ENCODE assay signal across 2 cellular contexts in the genomic region with DNA sequence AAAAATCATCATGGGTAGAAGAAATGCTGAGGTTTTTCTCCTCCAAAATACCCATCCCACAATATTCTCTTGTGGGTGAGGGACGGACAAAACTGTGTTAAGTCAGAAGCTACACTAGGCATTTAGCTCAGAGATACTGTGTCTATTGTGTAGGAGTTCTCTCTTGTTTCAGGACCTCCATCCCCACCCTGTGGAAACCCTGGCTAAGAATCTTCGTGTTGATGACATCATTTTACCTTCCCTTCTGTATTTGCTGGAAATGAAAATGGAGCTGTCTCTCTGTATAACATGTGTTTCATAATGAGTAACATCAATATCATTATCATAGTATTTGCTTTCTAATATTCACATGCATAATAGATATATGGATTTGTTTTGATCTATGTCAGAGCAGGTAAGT.
TF ChIP-seq lines count a peak whose summit lies in the region.

No MANE protein-coding gene starts in this region.

TF ChIP-seq in HepG2, 621 proteins besides CTCF, POLR2A, EP300 and RAD21:
- TF ChIP-seq ATF7 (IDR thresholded peaks at IDR 0.05) (peak; percentile 88), ATF7 (CRISPR knock-in tag; IDR thresholded peaks at IDR 0.05) (no peak), ZNF713 (CRISPR knock-in tag; IDR thresholded peaks at IDR 0.05) (no peak), RARG (CRISPR knock-in tag; IDR thresholded peaks at IDR 0.05; ENCODE audit: low read depth) (no peak), ZFP1 (CRISPR knock-in tag; IDR thresholded peaks at IDR 0.05) (no peak), CREB1 (IDR thresholded peaks at IDR 0.05) (0 out of 2 replicates have a peak, but pooled peaks have one; percentile 16), CREB1 (CRISPR knock-in tag; IDR thresholded peaks at IDR 0.05) (no peak), TCF7 (IDR thresholded peaks at IDR 0.05; ENCODE audit: low read depth) (no peak)
- TF ChIP-seq, protein P1, sequence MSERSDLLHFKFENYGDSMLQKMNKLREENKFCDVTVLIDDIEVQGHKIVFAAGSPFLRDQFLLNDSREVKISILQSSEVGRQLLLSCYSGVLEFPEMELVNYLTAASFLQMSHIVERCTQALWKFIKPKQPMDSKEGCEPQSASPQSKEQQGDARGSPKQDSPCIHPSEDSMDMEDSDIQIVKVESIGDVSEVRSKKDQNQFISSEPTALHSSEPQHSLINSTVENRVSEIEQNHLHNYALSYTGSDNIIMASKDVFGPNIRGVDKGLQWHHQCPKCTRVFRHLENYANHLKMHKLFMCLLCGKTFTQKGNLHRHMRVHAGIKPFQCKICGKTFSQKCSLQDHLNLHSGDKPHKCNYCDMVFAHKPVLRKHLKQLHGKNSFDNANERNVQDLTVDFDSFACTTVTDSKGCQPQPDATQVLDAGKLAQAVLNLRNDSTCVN (CRISPR knock-in tag; IDR thresholded peaks at IDR 0.05; ENCODE audit: borderline replicate concordance), result no peak
- TF ChIP-seq, protein P2, sequence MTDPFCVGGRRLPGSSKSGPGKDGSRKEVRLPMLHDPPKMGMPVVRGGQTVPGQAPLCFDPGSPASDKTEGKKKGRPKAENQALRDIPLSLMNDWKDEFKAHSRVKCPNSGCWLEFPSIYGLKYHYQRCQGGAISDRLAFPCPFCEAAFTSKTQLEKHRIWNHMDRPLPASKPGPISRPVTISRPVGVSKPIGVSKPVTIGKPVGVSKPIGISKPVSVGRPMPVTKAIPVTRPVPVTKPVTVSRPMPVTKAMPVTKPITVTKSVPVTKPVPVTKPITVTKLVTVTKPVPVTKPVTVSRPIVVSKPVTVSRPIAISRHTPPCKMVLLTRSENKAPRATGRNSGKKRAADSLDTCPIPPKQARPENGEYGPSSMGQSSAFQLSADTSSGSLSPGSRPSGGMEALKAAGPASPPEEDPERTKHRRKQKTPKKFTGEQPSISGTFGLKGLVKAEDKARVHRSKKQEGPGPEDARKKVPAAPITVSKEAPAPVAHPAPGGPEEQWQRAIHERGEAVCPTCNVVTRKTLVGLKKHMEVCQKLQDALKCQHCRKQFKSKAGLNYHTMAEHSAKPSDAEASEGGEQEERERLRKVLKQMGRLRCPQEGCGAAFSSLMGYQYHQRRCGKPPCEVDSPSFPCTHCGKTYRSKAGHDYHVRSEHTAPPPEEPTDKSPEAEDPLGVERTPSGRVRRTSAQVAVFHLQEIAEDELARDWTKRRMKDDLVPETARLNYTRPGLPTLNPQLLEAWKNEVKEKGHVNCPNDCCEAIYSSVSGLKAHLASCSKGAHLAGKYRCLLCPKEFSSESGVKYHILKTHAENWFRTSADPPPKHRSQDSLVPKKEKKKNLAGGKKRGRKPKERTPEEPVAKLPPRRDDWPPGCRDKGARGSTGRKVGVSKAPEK (CRISPR knock-in tag; IDR thresholded peaks at IDR 0.05; ENCODE audit: borderline replicate concordance), result no peak
- TF ChIP-seq, protein P3, sequence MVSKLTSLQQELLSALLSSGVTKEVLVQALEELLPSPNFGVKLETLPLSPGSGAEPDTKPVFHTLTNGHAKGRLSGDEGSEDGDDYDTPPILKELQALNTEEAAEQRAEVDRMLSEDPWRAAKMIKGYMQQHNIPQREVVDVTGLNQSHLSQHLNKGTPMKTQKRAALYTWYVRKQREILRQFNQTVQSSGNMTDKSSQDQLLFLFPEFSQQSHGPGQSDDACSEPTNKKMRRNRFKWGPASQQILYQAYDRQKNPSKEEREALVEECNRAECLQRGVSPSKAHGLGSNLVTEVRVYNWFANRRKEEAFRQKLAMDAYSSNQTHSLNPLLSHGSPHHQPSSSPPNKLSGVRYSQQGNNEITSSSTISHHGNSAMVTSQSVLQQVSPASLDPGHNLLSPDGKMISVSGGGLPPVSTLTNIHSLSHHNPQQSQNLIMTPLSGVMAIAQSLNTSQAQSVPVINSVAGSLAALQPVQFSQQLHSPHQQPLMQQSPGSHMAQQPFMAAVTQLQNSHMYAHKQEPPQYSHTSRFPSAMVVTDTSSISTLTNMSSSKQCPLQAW (CRISPR knock-in tag; IDR thresholded peaks at IDR 0.05), result no peak
- TF ChIP-seq, protein P4, sequence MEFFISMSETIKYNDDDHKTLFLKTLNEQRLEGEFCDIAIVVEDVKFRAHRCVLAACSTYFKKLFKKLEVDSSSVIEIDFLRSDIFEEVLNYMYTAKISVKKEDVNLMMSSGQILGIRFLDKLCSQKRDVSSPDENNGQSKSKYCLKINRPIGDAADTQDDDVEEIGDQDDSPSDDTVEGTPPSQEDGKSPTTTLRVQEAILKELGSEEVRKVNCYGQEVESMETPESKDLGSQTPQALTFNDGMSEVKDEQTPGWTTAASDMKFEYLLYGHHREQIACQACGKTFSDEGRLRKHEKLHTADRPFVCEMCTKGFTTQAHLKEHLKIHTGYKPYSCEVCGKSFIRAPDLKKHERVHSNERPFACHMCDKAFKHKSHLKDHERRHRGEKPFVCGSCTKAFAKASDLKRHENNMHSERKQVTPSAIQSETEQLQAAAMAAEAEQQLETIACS (CRISPR knock-in tag; IDR thresholded peaks at IDR 0.05), result no peak

TF ChIP-seq in GM23338, 12 proteins besides CTCF, POLR2A, EP300 and RAD21:
- TF ChIP-seq STAT1 (IDR thresholded peaks at IDR 0.05; ENCODE audit: unreplicated experiment), result no peak
- TF ChIP-seq EZH2 (IDR thresholded peaks at IDR 0.05; ENCODE audit: low read depth, unreplicated experiment), result no peak
- no peak for TF ChIP-seq CREB1 (CRISPR knock-in tag; IDR thresholded peaks at IDR 0.05; ENCODE audit: low read depth)
- no peak for TF ChIP-seq ZNF331 (CRISPR knock-in tag; IDR thresholded peaks at IDR 0.05; ENCODE audit: low read depth)
- TF ChIP-seq JUNB (IDR thresholded peaks at IDR 0.05; ENCODE audit: unreplicated experiment), result no peak
